Comparison of ENCODE assay signal across 1 cellular context in genomic region chr11:17129003-17129402, GRCh38.
TF ChIP-seq lines count a peak whose summit lies in the region.

No MANE protein-coding gene starts in this region.

TF ChIP-seq in IMR-90, 13 proteins besides CTCF, POLR2A, EP300 and RAD21 (continued from another document):
- TF ChIP-seq ELK1 (IDR thresholded peaks at IDR 0.05; ENCODE audit: borderline replicate concordance, low read depth, low read length) (no peak), MXI1 (IDR thresholded peaks at IDR 0.05; ENCODE audit: borderline replicate concordance, low read depth, low read length) (no peak), MAZ (IDR thresholded peaks at IDR 0.05; ENCODE audit: borderline replicate concordance, low read depth, low read length) (no peak)
